8 cellular contexts compared by ENCODE assay signal in genomic region chr11:69010964-69011623, GRCh38. TPM values are rescaled to one million over a fixed set of nuclear protein-coding genes. Genes with fewer than 3 reads are reported as not detected.
DNase-seq lines count a peak whose midpoint lies in the region; ATAC-seq and TF ChIP-seq lines count a peak whose summit lies in the region.

No MANE protein-coding gene starts in this region.

- DNase-seq in LHCN-M2 (ENCODE audit: low read depth) = peak; percentile 65
- peak in 1 of 2 donors; percentile 36 for DNase-seq in activated naive CD4-positive, alpha-beta T cell treated with anti-CD3 and anti-CD28 coated beads, Interleukin-2, amount 50 U/mL, for 72 hours (ENCODE audit: low spot score in 2 of 2)
- peak; percentile 88 to 93 for DNase-seq in cardiac muscle cell (ENCODE audit: low read depth in 1 of 2, low spot score in 1 of 2)
- peak; percentile 93 for DNase-seq in posterior vena cava (ENCODE audit: low spot score)
- no peak for DNase-seq in dermis blood vessel endothelial cell
- DNase-seq in AML-193 (lab: John Stamatoyannopoulos, UW) = no peak

- no peaks in the 10 kb centered on the region for H3K9me3 ChIP-seq in BLaER1 treated with 17β-estradiol and CSF1 and Interleukin-3, amounts not matched to agents 10 nM and 100 nM (replicated peaks in 1 of 11)
- no peaks in the 10 kb centered on the region for H3K9me3 ChIP-seq in cardiac muscle cell (ENCODE audit: low read depth)

- TF ChIP-seq CTCF in cardiac muscle cell (IDR thresholded peaks at IDR 0.05; ENCODE audit: low read depth, low read length) = no peak

- H3K9ac ChIP-seq in BLaER1 treated with 17β-estradiol and CSF1 and Interleukin-3, amounts not matched to agents 10 nM and 100 nM = no peak overlapping the region

- peaks cover 0 to 32% (median 0%) of the 10 kb centered on the region in 11 experiments; a peak in 5 of 22 replicates for H4K20me1 ChIP-seq in BLaER1 treated with 17β-estradiol and CSF1 and Interleukin-3, amounts not matched to agents 10 nM and 100 nM

- peaks cover 5 to 13% (median 9%) of the 10 kb centered on the region in 10 experiments; a peak in 11 of 20 replicates for H3K4me1 ChIP-seq in BLaER1 treated with 17β-estradiol and CSF1 and Interleukin-3, amounts not matched to agents 10 nM and 100 nM
- H3K4me1 ChIP-seq in cardiac muscle cell (ENCODE audit: low read depth) = peaks cover 59% of the 10 kb centered on the region

- H3K4me3 ChIP-seq in BLaER1 treated with 17β-estradiol and CSF1 and Interleukin-3, amounts not matched to agents 10 nM and 100 nM = no peak overlapping the region
- no peak overlapping the region for H3K4me3 ChIP-seq in cardiac muscle cell

- H3K27ac ChIP-seq in BLaER1 treated with 17β-estradiol and CSF1 and Interleukin-3, amounts not matched to agents 10 nM and 100 nM = no peak overlapping the region
- H3K27ac ChIP-seq in cardiac muscle cell = peak overlapping the region; percentile 70

- no peak overlapping the region for H3K27ac Mint-ChIP-seq in activated naive CD4-positive, alpha-beta T cell treated with anti-CD3 and anti-CD28 coated beads, Interleukin-2, amount 50 U/mL, for 72 hours

- peak; percentile 68 to 84 for ATAC-seq in activated naive CD4-positive, alpha-beta T cell treated with anti-CD3 and anti-CD28 coated beads, Interleukin-2, amount 50 U/mL, for 72 hours
- ATAC-seq in HG02973 (IDR thresholded peaks at IDR 0.05; ENCODE audit: unreplicated experiment) = no peak

- H3K9me3 Mint-ChIP-seq in activated naive CD4-positive, alpha-beta T cell treated with anti-CD3 and anti-CD28 coated beads, Interleukin-2, amount 50 U/mL, for 72 hours = no peaks in the 10 kb centered on the region

- H3K36me3 ChIP-seq in BLaER1 treated with 17β-estradiol and CSF1 and Interleukin-3, amounts not matched to agents 10 nM and 100 nM = no peaks in the 10 kb centered on the region
- no peaks in the 10 kb centered on the region for H3K36me3 ChIP-seq in cardiac muscle cell

- peak overlapping the region; percentile 10 to 63 (median 43); a peak in 20 of 22 replicates for H3K4me2 ChIP-seq in BLaER1 treated with 17β-estradiol and CSF1 and Interleukin-3, amounts not matched to agents 10 nM and 100 nM

- H3K27me3 ChIP-seq in BLaER1 treated with 17β-estradiol and CSF1 and Interleukin-3, amounts not matched to agents 10 nM and 100 nM = peaks cover 42 to 55% (median 47%) of the 10 kb centered on the region in 11 experiments
- H3K27me3 ChIP-seq in cardiac muscle cell = no peaks in the 10 kb centered on the region

- intact Hi-C loops in posterior vena cava (cut with DNase I) = loop anchor here (5.0 to 10.0 kb wide), 3 partner anchors 74 to 1884 kb away; no protein-coding TSS in a partner anchor

- no peaks in the 10 kb centered on the region for H3K36me3 Mint-ChIP-seq in activated naive CD4-positive, alpha-beta T cell treated with anti-CD3 and anti-CD28 coated beads, Interleukin-2, amount 50 U/mL, for 72 hours

RNA-seq across cellular contexts. Expression of gene MRGPRF, which starts 2.0 kb away (rescaled TPM):
- total RNA-seq in LHCN-M2 (2014; rRNA removed) = 0.38 and 0.63 TPM in 2 replicates
- polyA plus RNA-seq in LHCN-M2 (2012) = 0.81 TPM
- total RNA-seq in activated naive CD4-positive, alpha-beta T cell treated with anti-CD3 and anti-CD28 coated beads, Interleukin-2, amount 50 U/mL, for 72 hours = not detected
- total RNA-seq in cardiac muscle cell = 11.2 and 13.8 TPM in 2 replicates
- 9.3 and 9.7 TPM in 2 replicates for polyA plus RNA-seq in cardiac muscle cell
- 100 to 1,000 TPM; 117 to 138 TPM for total RNA-seq in posterior vena cava
- 0.05 and 0.17 TPM in 2 replicates for total RNA-seq in dermis blood vessel endothelial cell

RNA-seq across cellular contexts. Expression of gene MRGPRD, which starts 30.3 kb away (rescaled TPM):
- total RNA-seq in LHCN-M2 (2014; rRNA removed) (not detected in 2 replicates), cardiac muscle cell (not detected in 2 replicates), posterior vena cava (not detected), dermis blood vessel endothelial cell (not detected in 2 replicates)
- polyA plus RNA-seq in LHCN-M2 (2012) = not detected
- total RNA-seq in activated naive CD4-positive, alpha-beta T cell treated with anti-CD3 and anti-CD28 coated beads, Interleukin-2, amount 50 U/mL, for 72 hours = not detected
- polyA plus RNA-seq in cardiac muscle cell = not detected in 2 replicates

RNA-seq across cellular contexts. Expression of gene TPCN2, which starts 37.6 kb away (rescaled TPM):
- total RNA-seq in LHCN-M2 (2014; rRNA removed) = 7.1 and 10.1 TPM in 2 replicates
- polyA plus RNA-seq in LHCN-M2 (2012) = 4.2 TPM
- 10 to 100 TPM in 1 of 2 donors, 1 to 10 TPM in 1; 8.7 to 13.9 TPM for total RNA-seq in activated naive CD4-positive, alpha-beta T cell treated with anti-CD3 and anti-CD28 coated beads, Interleukin-2, amount 50 U/mL, for 72 hours
- 25.5 and 39.4 TPM in 2 replicates for total RNA-seq in cardiac muscle cell
- 42.2 and 50.1 TPM in 2 replicates for polyA plus RNA-seq in cardiac muscle cell
- total RNA-seq in posterior vena cava = 10 to 100 TPM; 24.8 to 25.4 TPM
- total RNA-seq in dermis blood vessel endothelial cell = 13.8 and 14.3 TPM in 2 replicates

Comparison
In these comparisons a context has a peak if more than half of its experiments do, and no peak if none do; other contexts are left out.
1. DNase-seq: peak in LHCN-M2 (single experiment), cardiac muscle cell (2 of 2) and posterior vena cava (single experiment); none in dermis blood vessel endothelial cell (single experiment) and AML-193 (0 of 2).